ENCODE assay signal across 1 cellular context in the genomic region with DNA sequence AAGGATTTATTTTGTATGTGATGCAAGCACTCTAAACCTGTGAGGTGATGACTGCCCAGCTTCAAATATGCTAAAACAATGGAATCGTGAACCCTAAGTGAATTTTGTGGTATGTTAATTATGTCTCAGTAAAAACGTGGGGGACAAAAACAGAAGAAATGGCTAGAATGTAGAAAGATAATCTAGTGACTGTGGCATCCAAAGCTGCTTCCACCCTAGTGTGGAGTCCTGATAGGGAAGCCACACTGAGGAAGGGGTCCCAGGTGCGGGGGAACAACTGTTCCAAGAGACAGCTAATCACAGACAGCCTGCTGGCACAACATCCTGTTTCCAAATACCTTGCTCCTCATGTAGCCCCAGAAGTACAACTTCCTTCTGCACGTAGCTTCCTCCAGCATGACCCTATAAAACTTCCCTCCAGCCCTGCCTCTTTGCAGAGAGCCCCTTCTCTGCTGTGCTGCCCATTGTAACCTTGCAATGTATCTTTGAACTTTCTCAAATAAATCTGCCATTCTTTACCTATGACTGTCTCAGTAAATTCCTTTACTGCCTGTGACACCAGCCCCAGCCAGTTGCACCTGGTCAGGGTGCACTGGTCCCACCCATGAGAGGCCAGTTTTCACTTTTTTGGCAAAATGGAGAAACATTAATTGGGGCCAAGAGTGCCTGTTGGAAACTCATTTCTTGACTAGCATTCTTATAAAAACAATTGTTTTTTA.
TF ChIP-seq lines count a peak whose summit lies in the region.

No MANE protein-coding gene starts in this region.

TF ChIP-seq in K562, 482 proteins besides CTCF, POLR2A, EP300 and RAD21 (continued from another document and continues in another):
- TF ChIP-seq, protein P1, sequence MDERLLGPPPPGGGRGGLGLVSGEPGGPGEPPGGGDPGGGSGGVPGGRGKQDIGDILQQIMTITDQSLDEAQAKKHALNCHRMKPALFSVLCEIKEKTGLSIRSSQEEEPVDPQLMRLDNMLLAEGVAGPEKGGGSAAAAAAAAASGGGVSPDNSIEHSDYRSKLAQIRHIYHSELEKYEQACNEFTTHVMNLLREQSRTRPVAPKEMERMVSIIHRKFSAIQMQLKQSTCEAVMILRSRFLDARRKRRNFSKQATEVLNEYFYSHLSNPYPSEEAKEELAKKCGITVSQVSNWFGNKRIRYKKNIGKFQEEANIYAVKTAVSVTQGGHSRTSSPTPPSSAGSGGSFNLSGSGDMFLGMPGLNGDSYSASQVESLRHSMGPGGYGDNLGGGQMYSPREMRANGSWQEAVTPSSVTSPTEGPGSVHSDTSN (CRISPR knock-in tag; IDR thresholded peaks at IDR 0.05; ENCODE audit: low read depth), result no peak
- TF ChIP-seq, protein P1 (tag; conservative IDR thresholded peaks at IDR 0.05; ENCODE audit: low read depth), result no peak
- TF ChIP-seq ZKSCAN3 (CRISPR knock-in tag; IDR thresholded peaks at IDR 0.05) (no peak), ZNF584 (CRISPR knock-in tag; IDR thresholded peaks at IDR 0.05; ENCODE audit: low read depth) (no peak), FOXM1 (IDR thresholded peaks at IDR 0.05; ENCODE audit: low read depth) (peak; percentile 57; the same call in 1 of the 2 replicates), FOXM1 (CRISPR knock-in tag; IDR thresholded peaks at IDR 0.05; ENCODE audit: low read depth) (no peak), ZNF830 (CRISPR knock-in tag; IDR thresholded peaks at IDR 0.05) (no peak), ETV1 (tag; conservative IDR thresholded peaks at IDR 0.05; ENCODE audit: low read depth) (0 out of 2 replicates have a peak, but pooled peaks have one; percentile 10), SMARCA4 (IDR thresholded peaks at IDR 0.05) (peak; percentile 70), SLC30A9 (CRISPR knock-in tag; IDR thresholded peaks at IDR 0.05) (no peak), ELF2 (CRISPR knock-in tag; IDR thresholded peaks at IDR 0.05) (no peak), ZC3H4 (CRISPR knock-in tag; IDR thresholded peaks at IDR 0.05; ENCODE audit: borderline replicate concordance) (no peak), FOXA3 (CRISPR knock-in tag; conservative IDR thresholded peaks at IDR 0.05 in 1 of 2, IDR thresholded peaks at IDR 0.05 in 1 of 2) (no peak), MCM7 (IDR thresholded peaks at IDR 0.05) (no peak), CHD1 (IDR thresholded peaks at IDR 0.05; ENCODE audit: low read length) (no peak), TCF7 (IDR thresholded peaks at IDR 0.05; ENCODE audit: borderline replicate concordance) (no peak), MAFG (tag; conservative IDR thresholded peaks at IDR 0.05) (no peak), GABPB2 (CRISPR knock-in tag; conservative IDR thresholded peaks at IDR 0.05) (no peak), STAT5B (CRISPR knock-in tag; IDR thresholded peaks at IDR 0.05) (no peak), TFAM (CRISPR knock-in tag; conservative IDR thresholded peaks at IDR 0.05) (no peak), ZNF431 (CRISPR knock-in tag; IDR thresholded peaks at IDR 0.05) (no peak), KDM4B (IDR thresholded peaks at IDR 0.05; ENCODE audit: borderline replicate concordance in 2 of 2, low read depth in 1 of 2) (no peak), U2AF1 (optimal IDR thresholded peaks at IDR 0.05; ENCODE audit: low read depth, low read length) (no peak), ZNF668 (CRISPR knock-in tag; IDR thresholded peaks at IDR 0.05) (no peak), ZNF282 (CRISPR knock-in tag; IDR thresholded peaks at IDR 0.05) (no peak), SIRT6 (IDR thresholded peaks at IDR 0.05; ENCODE audit: low read depth, low read length) (no peak), ZBTB17 (CRISPR knock-in tag; IDR thresholded peaks at IDR 0.05) (no peak), TBL1XR1 (IDR thresholded peaks at IDR 0.05; ENCODE audit: low read length in 2 of 2) (no peak), KLF6 (CRISPR knock-in tag; IDR thresholded peaks at IDR 0.05; ENCODE audit: borderline replicate concordance) (no peak), ZNF143 (CRISPR knock-in tag; IDR thresholded peaks at IDR 0.05) (no peak), NCOA2 (IDR thresholded peaks at IDR 0.05; ENCODE audit: partially characterized antibody in 2 of 2) (no peak), ZFP36 (IDR thresholded peaks at IDR 0.05; ENCODE audit: low read depth, low read length, partially characterized antibody) (no peak), KHSRP (IDR thresholded peaks at IDR 0.05) (no peak), ZNF239 (CRISPR knock-in tag; IDR thresholded peaks at IDR 0.05) (no peak), ERF (CRISPR knock-in tag; IDR thresholded peaks at IDR 0.05) (no peak), TOE1 (IDR thresholded peaks at IDR 0.05; ENCODE audit: borderline replicate concordance) (no peak), TOE1 (CRISPR knock-in tag; IDR thresholded peaks at IDR 0.05; ENCODE audit: borderline replicate concordance, low read depth) (no peak), STAG1 (CRISPR knock-in tag; IDR thresholded peaks at IDR 0.05; ENCODE audit: borderline replicate concordance) (no peak), GABPB1 (CRISPR knock-in tag; IDR thresholded peaks at IDR 0.05) (no peak), NR1H2 (CRISPR knock-in tag; IDR thresholded peaks at IDR 0.05) (no peak), CBX3 (IDR thresholded peaks at IDR 0.05; ENCODE audit: borderline replicate concordance in 1 of 2, low read length in 2 of 2) (no peak), L3MBTL2 (IDR thresholded peaks at IDR 0.05) (0 out of 2 replicates have a peak, but pooled peaks have one; percentile 14), ZC3H11A (IDR thresholded peaks at IDR 0.05; ENCODE audit: low read depth, low read length) (no peak), ZNF696 (CRISPR knock-in tag; conservative IDR thresholded peaks at IDR 0.05) (no peak), RFX7 (CRISPR knock-in tag; IDR thresholded peaks at IDR 0.05) (no peak), ZNF589 (CRISPR knock-in tag; IDR thresholded peaks at IDR 0.05; ENCODE audit: low read depth) (no peak), ZNF197 (CRISPR knock-in tag; IDR thresholded peaks at IDR 0.05; ENCODE audit: low read depth) (no peak), RBM14 (IDR thresholded peaks at IDR 0.05; ENCODE audit: borderline replicate concordance, insufficient read depth, low read depth, low read length) (no peak), PRPF4 (IDR thresholded peaks at IDR 0.05; ENCODE audit: insufficient read depth, low read depth, low read length, poor library complexity, severe bottlenecking) (no peak), ZZZ3 (IDR thresholded peaks at IDR 0.05) (no peak)
- TF ChIP-seq, protein P2, sequence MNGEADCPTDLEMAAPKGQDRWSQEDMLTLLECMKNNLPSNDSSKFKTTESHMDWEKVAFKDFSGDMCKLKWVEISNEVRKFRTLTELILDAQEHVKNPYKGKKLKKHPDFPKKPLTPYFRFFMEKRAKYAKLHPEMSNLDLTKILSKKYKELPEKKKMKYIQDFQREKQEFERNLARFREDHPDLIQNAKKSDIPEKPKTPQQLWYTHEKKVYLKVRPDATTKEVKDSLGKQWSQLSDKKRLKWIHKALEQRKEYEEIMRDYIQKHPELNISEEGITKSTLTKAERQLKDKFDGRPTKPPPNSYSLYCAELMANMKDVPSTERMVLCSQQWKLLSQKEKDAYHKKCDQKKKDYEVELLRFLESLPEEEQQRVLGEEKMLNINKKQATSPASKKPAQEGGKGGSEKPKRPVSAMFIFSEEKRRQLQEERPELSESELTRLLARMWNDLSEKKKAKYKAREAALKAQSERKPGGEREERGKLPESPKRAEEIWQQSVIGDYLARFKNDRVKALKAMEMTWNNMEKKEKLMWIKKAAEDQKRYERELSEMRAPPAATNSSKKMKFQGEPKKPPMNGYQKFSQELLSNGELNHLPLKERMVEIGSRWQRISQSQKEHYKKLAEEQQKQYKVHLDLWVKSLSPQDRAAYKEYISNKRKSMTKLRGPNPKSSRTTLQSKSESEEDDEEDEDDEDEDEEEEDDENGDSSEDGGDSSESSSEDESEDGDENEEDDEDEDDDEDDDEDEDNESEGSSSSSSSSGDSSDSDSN (IDR thresholded peaks at IDR 0.05; ENCODE audit: borderline replicate concordance in 1 of 2, low read depth in 2 of 2, low read length in 2 of 2), result no peak
- TF ChIP-seq, protein P3, sequence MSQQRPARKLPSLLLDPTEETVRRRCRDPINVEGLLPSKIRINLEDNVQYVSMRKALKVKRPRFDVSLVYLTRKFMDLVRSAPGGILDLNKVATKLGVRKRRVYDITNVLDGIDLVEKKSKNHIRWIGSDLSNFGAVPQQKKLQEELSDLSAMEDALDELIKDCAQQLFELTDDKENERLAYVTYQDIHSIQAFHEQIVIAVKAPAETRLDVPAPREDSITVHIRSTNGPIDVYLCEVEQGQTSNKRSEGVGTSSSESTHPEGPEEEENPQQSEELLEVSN (IDR thresholded peaks at IDR 0.05; ENCODE audit: borderline replicate concordance in 1 of 2, extremely low read depth in 1 of 2, insufficient read depth in 1 of 2, insufficient read length in 1 of 2, low read depth in 1 of 2, low read length in 1 of 2, poor library complexity in 1 of 2, severe bottlenecking in 1 of 2), result no peak
- TF ChIP-seq, protein P4, sequence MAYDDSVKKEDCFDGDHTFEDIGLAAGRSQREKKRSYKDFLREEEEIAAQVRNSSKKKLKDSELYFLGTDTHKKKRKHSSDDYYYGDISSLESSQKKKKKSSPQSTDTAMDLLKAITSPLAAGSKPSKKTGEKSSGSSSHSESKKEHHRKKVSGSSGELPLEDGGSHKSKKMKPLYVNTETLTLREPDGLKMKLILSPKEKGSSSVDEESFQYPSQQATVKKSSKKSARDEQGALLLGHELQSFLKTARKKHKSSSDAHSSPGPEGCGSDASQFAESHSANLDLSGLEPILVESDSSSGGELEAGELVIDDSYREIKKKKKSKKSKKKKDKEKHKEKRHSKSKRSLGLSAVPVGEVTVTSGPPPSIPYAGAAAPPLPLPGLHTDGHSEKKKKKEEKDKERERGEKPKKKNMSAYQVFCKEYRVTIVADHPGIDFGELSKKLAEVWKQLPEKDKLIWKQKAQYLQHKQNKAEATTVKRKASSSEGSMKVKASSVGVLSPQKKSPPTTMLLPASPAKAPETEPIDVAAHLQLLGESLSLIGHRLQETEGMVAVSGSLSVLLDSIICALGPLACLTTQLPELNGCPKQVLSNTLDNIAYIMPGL (CRISPR knock-in tag; IDR thresholded peaks at IDR 0.05), result no peak
- TF ChIP-seq, protein P5, sequence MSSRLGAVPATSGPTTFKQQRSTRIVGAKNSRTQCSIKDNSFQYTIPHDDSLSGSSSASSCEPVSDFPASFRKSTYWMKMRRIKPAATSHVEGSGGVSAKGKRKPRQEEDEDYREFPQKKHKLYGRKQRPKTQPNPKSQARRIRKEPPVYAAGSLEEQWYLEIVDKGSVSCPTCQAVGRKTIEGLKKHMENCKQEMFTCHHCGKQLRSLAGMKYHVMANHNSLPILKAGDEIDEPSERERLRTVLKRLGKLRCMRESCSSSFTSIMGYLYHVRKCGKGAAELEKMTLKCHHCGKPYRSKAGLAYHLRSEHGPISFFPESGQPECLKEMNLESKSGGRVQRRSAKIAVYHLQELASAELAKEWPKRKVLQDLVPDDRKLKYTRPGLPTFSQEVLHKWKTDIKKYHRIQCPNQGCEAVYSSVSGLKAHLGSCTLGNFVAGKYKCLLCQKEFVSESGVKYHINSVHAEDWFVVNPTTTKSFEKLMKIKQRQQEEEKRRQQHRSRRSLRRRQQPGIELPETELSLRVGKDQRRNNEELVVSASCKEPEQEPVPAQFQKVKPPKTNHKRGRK (tag; IDR thresholded peaks at IDR 0.05), result no peak
- TF ChIP-seq, protein P6, sequence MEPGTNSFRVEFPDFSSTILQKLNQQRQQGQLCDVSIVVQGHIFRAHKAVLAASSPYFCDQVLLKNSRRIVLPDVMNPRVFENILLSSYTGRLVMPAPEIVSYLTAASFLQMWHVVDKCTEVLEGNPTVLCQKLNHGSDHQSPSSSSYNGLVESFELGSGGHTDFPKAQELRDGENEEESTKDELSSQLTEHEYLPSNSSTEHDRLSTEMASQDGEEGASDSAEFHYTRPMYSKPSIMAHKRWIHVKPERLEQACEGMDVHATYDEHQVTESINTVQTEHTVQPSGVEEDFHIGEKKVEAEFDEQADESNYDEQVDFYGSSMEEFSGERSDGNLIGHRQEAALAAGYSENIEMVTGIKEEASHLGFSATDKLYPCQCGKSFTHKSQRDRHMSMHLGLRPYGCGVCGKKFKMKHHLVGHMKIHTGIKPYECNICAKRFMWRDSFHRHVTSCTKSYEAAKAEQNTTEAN (CRISPR knock-in tag; IDR thresholded peaks at IDR 0.05), result no peak
- TF ChIP-seq, protein P7, sequence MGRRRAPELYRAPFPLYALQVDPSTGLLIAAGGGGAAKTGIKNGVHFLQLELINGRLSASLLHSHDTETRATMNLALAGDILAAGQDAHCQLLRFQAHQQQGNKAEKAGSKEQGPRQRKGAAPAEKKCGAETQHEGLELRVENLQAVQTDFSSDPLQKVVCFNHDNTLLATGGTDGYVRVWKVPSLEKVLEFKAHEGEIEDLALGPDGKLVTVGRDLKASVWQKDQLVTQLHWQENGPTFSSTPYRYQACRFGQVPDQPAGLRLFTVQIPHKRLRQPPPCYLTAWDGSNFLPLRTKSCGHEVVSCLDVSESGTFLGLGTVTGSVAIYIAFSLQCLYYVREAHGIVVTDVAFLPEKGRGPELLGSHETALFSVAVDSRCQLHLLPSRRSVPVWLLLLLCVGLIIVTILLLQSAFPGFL (CRISPR knock-in tag; IDR thresholded peaks at IDR 0.05), result no peak
